Comparison of ENCODE assay signal across 8 cellular contexts in genomic region chr12:89019439-89020120, GRCh38.
A peak's percentile ranks its signal among the peaks of the same experiment; 100 is the strongest.
DNase-seq lines count a peak whose midpoint lies in the region; FAIRE-seq and TF ChIP-seq lines count a peak whose summit lies in the region.

No MANE protein-coding gene starts in this region.

- H3K9me3 ChIP-seq in MG63 (no peaks in the 10 kb centered on the region), testis (no peaks in the 10 kb centered on the region)

- no peaks in the 10 kb centered on the region for H3K4me1 ChIP-seq in testis

- intact Hi-C loops in testis (cut with DNase I; ENCODE audit: low total_unique reads), result no loop called here

- DNase-seq in GM10248 (ENCODE audit: extremely low spot score) (peak; percentile 52), HEK293T (ENCODE audit: extremely low spot score) (peak; percentile 74), MG63 (peak; percentile 68), RWPE1 (ENCODE audit: low spot score) (peak; percentile 64), frontal cortex (ENCODE audit: low spot score in 2 of 2) (peak; percentile 7 to 44), occipital lobe (lab: John Stamatoyannopoulos, UW) (peak; percentile 77), testis (peak; percentile 88)
- DNase-seq in activated T-helper 9 cell treated with anti-CD3 and anti-CD28 coated beads, Interleukin-2, amount 50 U/mL, for 16 hours (ENCODE audit: low read depth), result peak; percentile 46

- peak; percentile 92 for TF ChIP-seq CTCF in GM10248 (IDR thresholded peaks at IDR 0.05; ENCODE audit: control extremely low read depth, extremely low read depth, low read depth, missing control alignments)
- TF ChIP-seq CTCF in RWPE1 (conservative IDR thresholded peaks at IDR 0.05; ENCODE audit: low read depth), result peak; percentile 89
- TF ChIP-seq CTCF in testis (IDR thresholded peaks at IDR 0.05), result peak; percentile 46 to 68 (median 64)

- TF ChIP-seq POLR2A in testis (IDR thresholded peaks at IDR 0.05), result no peak

- POLR2A ChIA-PET in GM10248 (lab: Yijun Ruan, JAX), result no interaction called here
- POLR2A ChIA-PET in HEK293T (lab: Yijun Ruan, JAX), result no interaction called here
- POLR2A ChIA-PET in RWPE1 (lab: Yijun Ruan, JAX; ENCODE audit: low non-redundant PET), result no interaction called here

- FAIRE-seq in frontal cortex (lab: Jason Lieb, UNC), result no peak

- no peak overlapping the region for H3K27ac ChIP-seq in RWPE1
- no peak overlapping the region for H3K27ac ChIP-seq in testis

- CTCF ChIA-PET in GM10248 (lab: Yijun Ruan, JAX), result interaction anchor here (0.6 to 4.7 kb wide), 31 partner anchors 9 to 1880 kb away, joined by 3 to 90 read pairs (median 4); partner anchors contain the start of gene POC1B
- CTCF ChIA-PET in HEK293T (lab: Yijun Ruan, JAX), result interaction anchor here (0.6 to 1.5 kb wide), 4 partner anchors 19 to 986 kb away, joined by 3 to 7 read pairs (median 4); partner anchors contain the start of gene GALNT4
- CTCF ChIA-PET in RWPE1 (lab: Yijun Ruan, JAX), result interaction anchor here (0.6 to 1.4 kb wide), 10 partner anchors 14 to 511 kb away, joined by 3 to 11 read pairs (median 4); partner anchors contain the start of gene GALNT4

- WGBS in testis, 2 donors, result 3 to 5% methylated on average over 14 of the region's 14 CpGs

- H3K27me3 ChIP-seq in MG63 (no peaks in the 10 kb centered on the region), testis (no peaks in the 10 kb centered on the region)

- H3K36me3 ChIP-seq in MG63 (no peaks in the 10 kb centered on the region), testis (ENCODE audit: low read depth, missing control alignments) (no peaks in the 10 kb centered on the region)

- H3K4me3 ChIP-seq in MG63 (peak overlapping the region; percentile 40), testis (no peak overlapping the region)

TF ChIP-seq in HEK293T, 16 proteins besides CTCF, POLR2A, EP300 and RAD21:
- TF ChIP-seq ARNT (IDR thresholded peaks at IDR 0.05), result no peak
- no peak for TF ChIP-seq TARDBP (IDR thresholded peaks at IDR 0.05)
TF ChIP-seq in HEK293T: peak in this region for 0.

Comparison
In these comparisons a context has a peak if more than half of its experiments do, and no peak if none do; other contexts are left out.
1. DNase-seq: peak in every context shown above with its lines; median percentile 88 in testis; 77 in occipital lobe; 74 in HEK293T; 68 in MG63; 64 in RWPE1; 52 in GM10248; 46 in activated T-helper 9 cell treated with anti-CD3 and anti-CD28 coated beads, Interleukin-2, amount 50 U/mL, for 16 hours; 26 in frontal cortex.